Comparison of ENCODE assay signal across 8 cellular contexts in genomic region chr14:23300687-23301223, GRCh38. TPM values are rescaled to one million over a fixed set of nuclear protein-coding genes. Genes with fewer than 3 reads are reported as not detected.
A peak's percentile ranks its signal among the peaks of the same experiment; 100 is the strongest.
DNase-seq lines count a peak whose midpoint lies in the region; ATAC-seq and TF ChIP-seq lines count a peak whose summit lies in the region.

No MANE protein-coding gene starts in this region.

- peaks cover 3% of the 10 kb centered on the region for H3K4me1 ChIP-seq in NT2/D1 (ENCODE audit: insufficient read depth, insufficient read length)
- peaks cover 36% of the 10 kb centered on the region for H3K4me1 ChIP-seq in mammary epithelial cell (ENCODE audit: insufficient read depth, low read length)

- H4K20me1 ChIP-seq in mammary epithelial cell (ENCODE audit: insufficient read depth, low read length) = no peaks in the 10 kb centered on the region

- peak overlapping the region; percentile 67 for H3K4me3 ChIP-seq in NT2/D1 (ENCODE audit: insufficient read length, low read depth)
- peak overlapping the region; percentile 36 to 76 (median 55) for H3K4me3 ChIP-seq in mammary epithelial cell (replicated peaks in 1 of 3; ENCODE audit: insufficient read depth in 1 of 3, low read depth in 2 of 3, low read length in 3 of 3)
- peak overlapping the region; percentile 54 for H3K4me3 ChIP-seq in kidney epithelial cell (ENCODE audit: low read depth, low read length)

- H3K9ac ChIP-seq in NT2/D1 (ENCODE audit: insufficient read length, low read depth) (peak overlapping the region; percentile 78), mammary epithelial cell (ENCODE audit: insufficient read depth, low read length) (peak overlapping the region; percentile 75)

- in situ Hi-C loops in mammary epithelial cell (cut with MboI; ENCODE audit: low sequenced_read_pairs in 2 of 2) = loop anchor here in 1 of 2 donors (25.0 kb wide), 1 partner anchor 262 kb away; the partner anchor contains the start of genes AP1G2, THTPA and ZFHX2

- peak overlapping the region; percentile 63 for H3K27ac ChIP-seq in mammary epithelial cell (ENCODE audit: insufficient read depth, low read depth, low read length)

- peaks cover 2% of the 10 kb centered on the region for H3K79me2 ChIP-seq in mammary epithelial cell (ENCODE audit: insufficient read depth, low read length)

- DNase-seq in DMS53 (lab: John Stamatoyannopoulos, UW) = peak; percentile 43
- DNase-seq in DMS53 treated with DMSO at 0.1 percent for 48 hours (lab: John Stamatoyannopoulos, UW; ENCODE audit: unreplicated experiment) = no peak
- DNase-seq in NT2/D1 (ENCODE audit: low read depth, low spot score) = no peak
- peak; percentile 45 for DNase-seq in mammary epithelial cell
- no peak for DNase-seq in kidney epithelial cell (ENCODE audit: low read depth)
- peak; percentile 47 for DNase-seq in stimulated activated CD8-positive, alpha-beta memory T cell treated with anti-CD3 and anti-CD28 coated beads, Interleukin-4, amount 100 ng/mL, for 48 hours
- DNase-seq in GDM1 (lab: John Stamatoyannopoulos, UW) = no peak

- WGBS in mammary epithelial cell (ENCODE audit: low coverage, missing lambda C conversion rate) = 8% methylated on average over 7 of the region's 13 CpGs

- H3K9me3 ChIP-seq in NT2/D1 (ENCODE audit: insufficient read depth, low read length) (no peaks in the 10 kb centered on the region), mammary epithelial cell (replicated peaks; ENCODE audit: insufficient read depth, low read length) (no peaks in the 10 kb centered on the region)

- BruUV-seq in mammary epithelial cell (replicated peaks; lab: Mats Ljungman, UMichigan) = TSS peak; percentile 90

- CTCF ChIA-PET in mammary epithelial cell (lab: Charles Lee; ENCODE audit: low non-redundant PET) = interaction anchor here (0.6 to 1.2 kb wide), 5 partner anchors 15 to 1194 kb away, joined by 3 to 6 read pairs (median 4); partner anchors contain the start of gene HOMEZ

- peak overlapping the region; percentile 82 for H2AFZ ChIP-seq in mammary epithelial cell (ENCODE audit: low read depth, low read length)

- dilution Hi-C loops in mammary epithelial cell (cut with HindIII; ENCODE audit: low sequenced_read_pairs) = loop anchor here (10.0 kb wide), 1 partner anchor 326 kb away; no protein-coding TSS in a partner anchor

- ATAC-seq in HG03342 (IDR thresholded peaks at IDR 0.05; ENCODE audit: unreplicated experiment) = no peak

- H3K36me3 ChIP-seq in NT2/D1 (ENCODE audit: insufficient read depth, insufficient read length, low read length) = no peaks in the 10 kb centered on the region
- H3K36me3 ChIP-seq in mammary epithelial cell (ENCODE audit: insufficient read depth, low read length) = no peaks in the 10 kb centered on the region
- H3K36me3 ChIP-seq in kidney epithelial cell (ENCODE audit: control insufficient read depth, insufficient read depth, low read length) = no peaks in the 10 kb centered on the region

- H3K4me2 ChIP-seq in mammary epithelial cell (ENCODE audit: insufficient read depth, low read depth, low read length) = peak overlapping the region; percentile 85

- intact Hi-C loops in mammary epithelial cell (cut with micrococcal nuclease) = loop anchor here (1.0 to 10.0 kb wide), 4 partner anchors 21 to 326 kb away; partner anchors contain the start of gene PABPN1

- no peak for TF ChIP-seq CTCF in mammary epithelial cell (conservative IDR thresholded peaks at IDR 0.05 in 1 of 2, IDR thresholded peaks at IDR 0.05 in 1 of 2; ENCODE audit: extremely low read depth in 1 of 2, insufficient read depth in 1 of 2, low read depth in 1 of 2, low read length in 2 of 2)
- no peak for TF ChIP-seq CTCF in kidney epithelial cell (IDR thresholded peaks at IDR 0.05; ENCODE audit: insufficient read depth, low read length, poor library complexity, severe bottlenecking)

- H3K27me3 ChIP-seq in NT2/D1 (ENCODE audit: insufficient read depth, insufficient read length) (peaks cover 73% of the 10 kb centered on the region), mammary epithelial cell (ENCODE audit: insufficient read depth, low read length) (no peaks in the 10 kb centered on the region), kidney epithelial cell (ENCODE audit: control insufficient read depth, insufficient read depth, low read length) (no peaks in the 10 kb centered on the region)

RNA-seq across cellular contexts. Expression of gene PPP1R3E, which starts 1.9 kb away (rescaled TPM):
- total RNA-seq in mammary epithelial cell (1 to 10 TPM; 3.7 to 5.3 TPM), kidney epithelial cell (2.5 and 2.9 TPM in 2 replicates)
- 2.9 TPM for polyA plus RNA-seq in mammary epithelial cell
- polyA minus RNA-seq in mammary epithelial cell = not detected

RNA-seq across cellular contexts. Expression of gene BCL2L2, which starts 5.9 kb away (rescaled TPM):
- 10 to 100 TPM; 22.0 to 63.9 TPM for total RNA-seq in mammary epithelial cell
- 24.6 TPM for polyA plus RNA-seq in mammary epithelial cell
- 28.2 TPM for polyA minus RNA-seq in mammary epithelial cell
- 16.2 and 21.3 TPM in 2 replicates for total RNA-seq in kidney epithelial cell

RNA-seq across cellular contexts. Expression of gene HOMEZ, which starts 14.8 kb away (rescaled TPM):
- total RNA-seq in mammary epithelial cell (10 to 100 TPM; 13.0 to 19.9 TPM), kidney epithelial cell (11.9 and 24.3 TPM in 2 replicates)
- 27.4 TPM for polyA plus RNA-seq in mammary epithelial cell
- polyA minus RNA-seq in mammary epithelial cell = 29.3 TPM

RNA-seq across cellular contexts. Expression of gene PABPN1, which starts 20.5 kb away (rescaled TPM):
- total RNA-seq in mammary epithelial cell = 100 to 1,000 TPM in 1 of 2 donors, 10 to 100 TPM in 1; 43.0 to 148 TPM
- polyA plus RNA-seq in mammary epithelial cell = 154 TPM
- 91.6 TPM for polyA minus RNA-seq in mammary epithelial cell
- 61.4 and 70.7 TPM in 2 replicates for total RNA-seq in kidney epithelial cell

RNA-seq across cellular contexts. Expression of gene SLC22A17, which starts 51.9 kb away (rescaled TPM):
- 1 to 10 TPM; 4.2 to 5.1 TPM for total RNA-seq in mammary epithelial cell
- 1.7 TPM for polyA plus RNA-seq in mammary epithelial cell
- polyA minus RNA-seq in mammary epithelial cell = not detected
- 7.8 and 13.1 TPM in 2 replicates for total RNA-seq in kidney epithelial cell

Comparison
In these comparisons a context has a peak if more than half of its experiments do, and no peak if none do; other contexts are left out.
1. DNase-seq: peak in DMS53 (single experiment), mammary epithelial cell (single experiment) and stimulated activated CD8-positive, alpha-beta memory T cell treated with anti-CD3 and anti-CD28 coated beads, Interleukin-4, amount 100 ng/mL, for 48 hours (single experiment); none in DMS53 treated with DMSO at 0.1 percent for 48 hours (single experiment), NT2/D1 (single experiment), kidney epithelial cell (single experiment) and GDM1 (single experiment).
2. Peak in every context shown above with its lines, with median percentiles within 50 percentile points of each other: H3K4me3 ChIP-seq.